8 cellular contexts compared by ENCODE assay signal in the genomic region with DNA sequence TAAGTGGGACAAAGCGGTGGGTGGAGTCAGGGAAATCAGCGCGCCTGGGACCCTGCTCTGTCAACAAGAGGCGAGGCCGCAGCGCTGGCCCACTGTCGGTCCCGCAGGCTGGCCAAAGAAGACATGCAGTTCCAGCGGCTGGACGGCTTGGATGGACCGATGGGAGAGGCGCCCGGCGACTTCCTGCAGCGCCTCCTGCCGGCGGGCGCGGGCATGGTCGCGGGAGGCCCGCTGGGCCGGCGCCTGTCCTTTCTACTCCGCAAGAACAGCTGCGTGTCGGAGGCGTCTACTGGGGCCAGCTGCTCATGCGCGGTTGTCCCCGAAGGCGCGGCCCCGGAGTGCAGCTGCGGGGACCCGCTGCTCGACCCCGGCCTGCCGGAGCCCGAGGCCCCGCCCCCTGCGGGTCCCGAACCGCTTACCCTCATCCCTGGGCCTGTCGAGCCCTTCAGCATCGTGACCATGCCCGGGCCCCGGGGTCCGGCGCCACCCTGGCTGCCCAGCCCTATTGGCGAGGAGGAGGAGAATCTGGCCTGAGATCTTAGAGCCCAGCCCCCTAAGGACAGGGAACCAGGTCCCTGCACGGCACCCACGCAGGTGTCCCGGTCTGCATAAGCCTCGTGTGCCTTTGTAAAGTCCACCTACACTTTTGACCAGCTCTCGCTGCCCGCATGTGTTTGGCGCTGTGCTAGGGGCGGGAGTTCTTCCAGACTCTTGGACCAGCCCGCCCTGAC. TPM values are rescaled to one million over a fixed set of nuclear protein-coding genes. Genes with fewer than 3 reads are reported as not detected.
A peak's percentile ranks its signal among the peaks of the same experiment; 100 is the strongest.
DNase-seq lines count a peak whose midpoint lies in the region; ATAC-seq, FAIRE-seq and TF ChIP-seq lines count a peak whose summit lies in the region.

No MANE protein-coding gene starts in this region.

- no peak for TF ChIP-seq POLR2A in GM12891 (IDR thresholded peaks at IDR 0.05; ENCODE audit: low read depth, low read length)

- H3K79me2 ChIP-seq in keratinocyte (ENCODE audit: control insufficient read depth, insufficient read depth, low read length): no peaks in the 10 kb centered on the region

- peak overlapping the region; percentile 63; the same call in 1 of the 2 replicates for H3K27ac Mint-ChIP-seq in WTC11
- no peak overlapping the region for H3K27ac Mint-ChIP-seq in central memory CD8-positive, alpha-beta T cell (ENCODE audit: low read depth)

- peak overlapping the region; percentile 37 for H3K4me2 ChIP-seq in keratinocyte (ENCODE audit: control insufficient read depth, extremely low read depth, insufficient read depth, low read depth, low read length)

- H2AFZ ChIP-seq in keratinocyte (ENCODE audit: control insufficient read depth, low read length): peak overlapping the region; percentile 25

- H3K27ac ChIP-seq in keratinocyte (ENCODE audit: control insufficient read depth, insufficient read depth, low read length): no peak overlapping the region

- no peaks in the 10 kb centered on the region for H4K20me1 ChIP-seq in keratinocyte (ENCODE audit: control insufficient read depth, extremely low read depth, insufficient read depth, low read length)

- TF ChIP-seq CTCF in WTC11 (IDR thresholded peaks at IDR 0.05): peak; percentile 96
- TF ChIP-seq CTCF in keratinocyte (optimal IDR thresholded peaks at IDR 0.05 in 1 of 3, IDR thresholded peaks at IDR 0.05 in 1 of 3, conservative IDR thresholded peaks at IDR 0.05 in 1 of 3; ENCODE audit: extremely low read depth in 1 of 3, insufficient read depth in 2 of 3, low read length in 3 of 3): peak; percentile 83 to 97 (median 84)

- no peaks in the 10 kb centered on the region for H3K4me1 ChIP-seq in keratinocyte (ENCODE audit: control insufficient read depth, extremely low read depth, insufficient read depth, low read length)

- no peaks in the 10 kb centered on the region for H3K27me3 ChIP-seq in keratinocyte (ENCODE audit: control insufficient read depth, extremely low read depth, insufficient read depth, low read length)

- H3K4me1 Mint-ChIP-seq in WTC11: peaks cover 2% of the 10 kb centered on the region; the same call in 1 of the 2 replicates
- no peaks in the 10 kb centered on the region for H3K4me1 Mint-ChIP-seq in central memory CD8-positive, alpha-beta T cell

- DNase-seq in GM12891 (ENCODE audit: insufficient read length, low spot score): peak; percentile 86
- peak; percentile 36 for DNase-seq in NCI-H2171 (lab: John Stamatoyannopoulos, UW)
- DNase-seq in WTC11 (ENCODE audit: low spot score): peak; percentile 91
- DNase-seq in central memory CD8-positive, alpha-beta T cell (ENCODE audit: low spot score in 2 of 2): peak in 1 of 2 donors; percentile 49
- no peak for DNase-seq in keratinocyte (ENCODE audit: low read depth, low spot score)
- DNase-seq in stimulated activated CD4-positive, alpha-beta T cell treated with anti-CD3 and anti-CD28 coated beads, Interleukin-12 subunit alpha, Interleukin-12 subunit beta, amount 100 ng/mL, for 48 hours (ENCODE audit: low read depth in 2 of 3, low spot score in 1 of 3): peak in 2 of 3 donors; percentile 57 to 63

- CTCF ChIA-PET in WTC11 (lab: Charles Lee): interaction anchor here (0.5 to 11.1 kb wide), 49 partner anchors 9 to 1257 kb away, joined by 3 to 341 read pairs (median 6); partner anchors contain the start of genes ECSIT, FBXW9, GCDH and GET3

- POLR2A ChIA-PET in WTC11 (lab: Charles Lee): interaction anchor here (0.5 to 1.4 kb wide), 11 partner anchors 9 to 180 kb away, joined by 3 to 12 read pairs (median 4); partner anchors contain the start of genes CALR, FBXW9 and GCDH

- H3K27me3 Mint-ChIP-seq in WTC11 (ENCODE audit: low read depth): peaks cover 26% of the 10 kb centered on the region
- peaks cover 33% of the 10 kb centered on the region for H3K27me3 Mint-ChIP-seq in central memory CD8-positive, alpha-beta T cell

- H3K36me3 Mint-ChIP-seq in WTC11: peaks cover 5% of the 10 kb centered on the region; the same call in 1 of the 2 replicates
- H3K36me3 Mint-ChIP-seq in central memory CD8-positive, alpha-beta T cell (ENCODE audit: insufficient read depth): peaks cover 6% of the 10 kb centered on the region

- H3K4me3 ChIP-seq in keratinocyte (ENCODE audit: control insufficient read depth in 2 of 3, extremely low read depth in 1 of 3, insufficient read depth in 2 of 3, low read depth in 1 of 3, low read length in 3 of 3): peak overlapping the region in 2 of 3 experiments; percentile 12 to 16

- FAIRE-seq in GM12891 (lab: Jason Lieb, UNC): peak; percentile 76
- no peak for FAIRE-seq in keratinocyte (lab: Jason Lieb, UNC)

- H3K9ac ChIP-seq in keratinocyte (ENCODE audit: control insufficient read depth, extremely low read depth, insufficient read depth, low read length): peak overlapping the region; percentile 33

- H3K36me3 ChIP-seq in keratinocyte (ENCODE audit: control insufficient read depth in 2 of 2, extremely low read depth in 1 of 2, insufficient read depth in 2 of 2, low read length in 2 of 2): peaks cover 0 to 4% of the 10 kb centered on the region in 2 experiments

- peak; percentile 88 for ATAC-seq in WTC11
- ATAC-seq in central memory CD8-positive, alpha-beta T cell (replicated peaks; ENCODE audit: extremely low read depth, poor library complexity, severe bottlenecking): peak; percentile 65
- ATAC-seq in GM19467 (IDR thresholded peaks at IDR 0.05; ENCODE audit: unreplicated experiment): no peak
- no peak for ATAC-seq in GM18498 (IDR thresholded peaks at IDR 0.05; ENCODE audit: unreplicated experiment)

- H3K4me3 Mint-ChIP-seq in WTC11: peak overlapping the region; percentile 59
- no peak overlapping the region for H3K4me3 Mint-ChIP-seq in central memory CD8-positive, alpha-beta T cell

- dilution Hi-C loops in keratinocyte (cut with MboI; ENCODE audit: extremely low pct_ligation_motif_present, low sequenced_read_pairs): no loop called here

- no peaks in the 10 kb centered on the region for H3K9me3 Mint-ChIP-seq in WTC11
- no peaks in the 10 kb centered on the region for H3K9me3 Mint-ChIP-seq in central memory CD8-positive, alpha-beta T cell

- H3K9me1 ChIP-seq in keratinocyte (ENCODE audit: control insufficient read depth, extremely low read depth, insufficient read depth, low read length): no peaks in the 10 kb centered on the region

- H3K9me3 ChIP-seq in keratinocyte (ENCODE audit: control insufficient read depth, low read depth, low read length): no peaks in the 10 kb centered on the region

RNA-seq across cellular contexts. Expression of gene BEST2, which starts 6.1 kb away (rescaled TPM):
- polyA plus RNA-seq in GM12891 (2012; ENCODE audit: low read depth, missing spikeins): 0.30 TPM
- 3.3 to 4.7 TPM (median 4.1 TPM) in 3 replicates for total RNA-seq in WTC11 (2021)
- polyA plus RNA-seq in keratinocyte: 0.03 TPM in 1 of 3 replicates, not detected in the others
- polyA plus RNA-seq in keratinocyte (2011; ENCODE audit: low read depth): 0.19 TPM
- not detected in 2 replicates for polyA plus RNA-seq in keratinocyte (2011; cell fraction: cytosol; rRNA removed)
- polyA plus RNA-seq in keratinocyte (2011; cell fraction: nucleus; rRNA removed): 0.20 TPM in 1 of 2 replicates, not detected in the other
- 0.32 TPM in 1 of 2 replicates, not detected in the other for polyA plus RNA-seq in keratinocyte (2012; ENCODE audit: low replicate concordance)
- polyA minus RNA-seq in keratinocyte: not detected in 3 replicates
- not detected for polyA minus RNA-seq in keratinocyte (2011; cell fraction: cytosol; rRNA and poly(A)+ RNA removed)
- polyA minus RNA-seq in keratinocyte (2011; cell fraction: nucleus; rRNA and poly(A)+ RNA removed): not detected in 2 replicates

RNA-seq across cellular contexts. Expression of gene HOOK2, which starts 17.6 kb away (rescaled TPM):
- 8.8 TPM for polyA plus RNA-seq in GM12891 (2012; ENCODE audit: low read depth, missing spikeins)
- total RNA-seq in WTC11 (2021): 70.0 to 83.3 TPM (median 81.4 TPM) in 3 replicates
- polyA plus RNA-seq in keratinocyte: 19.0 to 27.4 TPM (median 21.9 TPM) in 3 replicates
- polyA plus RNA-seq in keratinocyte (2011; ENCODE audit: low read depth): 61.4 TPM
- polyA plus RNA-seq in keratinocyte (2011; cell fraction: cytosol; rRNA removed): 8.9 and 15.2 TPM in 2 replicates
- 98.6 and 127 TPM in 2 replicates for polyA plus RNA-seq in keratinocyte (2011; cell fraction: nucleus; rRNA removed)
- polyA plus RNA-seq in keratinocyte (2012; ENCODE audit: low replicate concordance): 31.3 and 34.6 TPM in 2 replicates
- 13.1 to 23.2 TPM (median 16.5 TPM) in 3 replicates for polyA minus RNA-seq in keratinocyte
- polyA minus RNA-seq in keratinocyte (2011; cell fraction: cytosol; rRNA and poly(A)+ RNA removed): 9.2 TPM
- polyA minus RNA-seq in keratinocyte (2011; cell fraction: nucleus; rRNA and poly(A)+ RNA removed): 14.9 and 26.8 TPM in 2 replicates

RNA-seq across cellular contexts. Expression of gene GET3, which starts 20.4 kb away (rescaled TPM):
- 82.3 TPM for polyA plus RNA-seq in GM12891 (2012; ENCODE audit: low read depth, missing spikeins)
- 104 to 110 TPM (median 104 TPM) in 3 replicates for total RNA-seq in WTC11 (2021)
- 104 to 173 TPM (median 138 TPM) in 3 replicates for polyA plus RNA-seq in keratinocyte
- 97.0 TPM for polyA plus RNA-seq in keratinocyte (2011; ENCODE audit: low read depth)
- 126 and 161 TPM in 2 replicates for polyA plus RNA-seq in keratinocyte (2011; cell fraction: cytosol; rRNA removed)
- polyA plus RNA-seq in keratinocyte (2011; cell fraction: nucleus; rRNA removed): 82.8 and 101 TPM in 2 replicates
- polyA plus RNA-seq in keratinocyte (2012; ENCODE audit: low replicate concordance): 95.9 and 115 TPM in 2 replicates
- polyA minus RNA-seq in keratinocyte: 94.1 to 128 TPM (median 111 TPM) in 3 replicates
- polyA minus RNA-seq in keratinocyte (2011; cell fraction: cytosol; rRNA and poly(A)+ RNA removed): 91.3 TPM
- polyA minus RNA-seq in keratinocyte (2011; cell fraction: nucleus; rRNA and poly(A)+ RNA removed): 26.4 and 27.1 TPM in 2 replicates

RNA-seq across cellular contexts. Expression of gene TRIR, which starts 23.2 kb away (rescaled TPM):
- polyA plus RNA-seq in GM12891 (2012; ENCODE audit: low read depth, missing spikeins): 264 TPM
- total RNA-seq in WTC11 (2021): 165 to 172 TPM (median 167 TPM) in 3 replicates
- polyA plus RNA-seq in keratinocyte: 148 to 170 TPM (median 153 TPM) in 3 replicates
- polyA plus RNA-seq in keratinocyte (2011; ENCODE audit: low read depth): 42.6 TPM
- polyA plus RNA-seq in keratinocyte (2011; cell fraction: cytosol; rRNA removed): 100 and 139 TPM in 2 replicates
- 86.6 and 88.7 TPM in 2 replicates for polyA plus RNA-seq in keratinocyte (2011; cell fraction: nucleus; rRNA removed)
- 155 and 170 TPM in 2 replicates for polyA plus RNA-seq in keratinocyte (2012; ENCODE audit: low replicate concordance)
- 30.0 to 43.2 TPM (median 40.1 TPM) in 3 replicates for polyA minus RNA-seq in keratinocyte
- polyA minus RNA-seq in keratinocyte (2011; cell fraction: cytosol; rRNA and poly(A)+ RNA removed): 79.6 TPM
- polyA minus RNA-seq in keratinocyte (2011; cell fraction: nucleus; rRNA and poly(A)+ RNA removed): 13.7 and 19.7 TPM in 2 replicates

RNA-seq across cellular contexts. Expression of gene JUNB, which starts 33.6 kb away (rescaled TPM):
- 85.5 TPM for polyA plus RNA-seq in GM12891 (2012; ENCODE audit: low read depth, missing spikeins)
- total RNA-seq in WTC11 (2021): 6.6 to 11.5 TPM (median 10.2 TPM) in 3 replicates
- 34.9 to 85.1 TPM (median 40.8 TPM) in 3 replicates for polyA plus RNA-seq in keratinocyte
- polyA plus RNA-seq in keratinocyte (2011; ENCODE audit: low read depth): 87.3 TPM
- polyA plus RNA-seq in keratinocyte (2011; cell fraction: cytosol; rRNA removed): 13.1 and 47.4 TPM in 2 replicates
- polyA plus RNA-seq in keratinocyte (2011; cell fraction: nucleus; rRNA removed): 62.8 and 88.1 TPM in 2 replicates
- 52.4 and 163 TPM in 2 replicates for polyA plus RNA-seq in keratinocyte (2012; ENCODE audit: low replicate concordance)
- 11.0 to 22.5 TPM (median 12.4 TPM) in 3 replicates for polyA minus RNA-seq in keratinocyte
- polyA minus RNA-seq in keratinocyte (2011; cell fraction: cytosol; rRNA and poly(A)+ RNA removed): 133 TPM
- polyA minus RNA-seq in keratinocyte (2011; cell fraction: nucleus; rRNA and poly(A)+ RNA removed): 57.9 and 81.1 TPM in 2 replicates

Comparison
In these comparisons a context has a peak if more than half of its experiments do, and no peak if none do; other contexts are left out.
1. ATAC-seq: peak in WTC11 (single experiment) and central memory CD8-positive, alpha-beta T cell (single experiment); none in GM19467 (single experiment) and GM18498 (single experiment).